ENCODE assay signal across 1 cellular context in genomic region chr11:117200813-117201515, GRCh38.
TF ChIP-seq lines count a peak whose summit lies in the region.

No MANE protein-coding gene starts in this region.

TF ChIP-seq in GM23338, 12 proteins besides CTCF, POLR2A, EP300 and RAD21 (continued from another document):
- no peak for TF ChIP-seq ZNF462 (CRISPR knock-in tag; IDR thresholded peaks at IDR 0.05)
- no peak for TF ChIP-seq CREB1 (CRISPR knock-in tag; IDR thresholded peaks at IDR 0.05; ENCODE audit: low read depth)
- TF ChIP-seq ETS1 (IDR thresholded peaks at IDR 0.05), result no peak
- TF ChIP-seq JUNB (IDR thresholded peaks at IDR 0.05; ENCODE audit: unreplicated experiment), result no peak
